ENCODE assay signal across 29 cellular contexts in genomic region chr2:608297-608696, GRCh38.
"Had no signal": no experiment of that assay in that cellular context is flagged by ENCODE, and none has a peak within 500 bp of the region (broad histone marks: within the 10 kb centered on the region; RNA-seq: fewer than 3 reads in every experiment).

No MANE protein-coding gene starts in this region.

- H3K27ac Mint-ChIP-seq: naive thymus-derived CD8-positive, alpha-beta T cell; nephron; stimulated activated effector memory CD8-positive, alpha-beta T cell treated with anti-CD3 and anti-CD28 coated beads, Interleukin-12 subunit alpha, Interleukin-12 subunit beta, amount 100 ng/mL, for 72 hours; stimulated activated naive CD8-positive, alpha-beta T cell treated with anti-CD3 and anti-CD28 coated beads, Interleukin-15, amount 100 ng/mL, for 72 hours had no signal

- H3K4me2 ChIP-seq: hepatocyte had no signal

- H3K9me3 Mint-ChIP-seq: nephron; neural crest cell; stimulated activated effector memory CD8-positive, alpha-beta T cell treated with anti-CD3 and anti-CD28 coated beads, Interleukin-12 subunit alpha, Interleukin-12 subunit beta, amount 100 ng/mL, for 72 hours; stimulated activated naive CD8-positive, alpha-beta T cell treated with anti-CD3 and anti-CD28 coated beads, Interleukin-15, amount 100 ng/mL, for 72 hours had no signal

- H3K36me3 Mint-ChIP-seq: naive thymus-derived CD8-positive, alpha-beta T cell; stimulated activated effector memory CD8-positive, alpha-beta T cell treated with anti-CD3 and anti-CD28 coated beads, Interleukin-12 subunit alpha, Interleukin-12 subunit beta, amount 100 ng/mL, for 72 hours had no signal

- H3K36me3 ChIP-seq: lower lobe of right lung, neutrophil, ovary, prostate gland, transverse colon, upper lobe of left lung, vagina had no signal

- H3K4me3 ChIP-seq: hepatocyte, lower lobe of right lung, ovary, prostate gland, skin epidermis, transverse colon, upper lobe of left lung, vagina had no signal

- H3K4me1 Mint-ChIP-seq: nephron; neural crest cell; stimulated activated effector memory CD8-positive, alpha-beta T cell treated with anti-CD3 and anti-CD28 coated beads, Interleukin-12 subunit alpha, Interleukin-12 subunit beta, amount 100 ng/mL, for 72 hours; stimulated activated naive CD8-positive, alpha-beta T cell treated with anti-CD3 and anti-CD28 coated beads, Interleukin-15, amount 100 ng/mL, for 72 hours had no signal

- H3K4me1 ChIP-seq: lower lobe of right lung, prostate gland, transverse colon, upper lobe of left lung, vagina had no signal

- H3K27me3 ChIP-seq: hepatocyte, neutrophil, ovary, transverse colon, upper lobe of left lung, vagina had no signal

- DNase-seq: kidney glomerular epithelial cell; left cardiac atrium; lower lobe of right lung; mammary epithelial cell; mesenchymal stem cell; naive thymus-derived CD8-positive, alpha-beta T cell; occipital lobe; retina; stimulated activated CD4-positive, alpha-beta T cell treated with anti-CD3 and anti-CD28 coated beads, Interleukin-12 subunit alpha, Interleukin-12 subunit beta, amount 100 ng/mL, for 4 hours; stimulated activated CD4-positive, alpha-beta T cell treated with anti-CD3 and anti-CD28 coated beads, Interleukin-15, amount 100 ng/mL, for 24 hours; stimulated activated CD4-positive, alpha-beta T cell treated with anti-CD3 and anti-CD28 coated beads, Interleukin-2, amount 100 ng/mL, for 24 hours; stimulated activated CD4-positive, alpha-beta T cell treated with anti-CD3 and anti-CD28 coated beads, Interleukin-4, amount 100 ng/mL, for 1 hour; stimulated activated naive CD4-positive, alpha-beta T cell treated with Interleukin-2 at 50 U/mL for 16 hours; stimulated activated naive CD8-positive, alpha-beta T cell treated with anti-CD3 and anti-CD28 coated beads, Interleukin-15, amount 100 ng/mL, for 72 hours; substantia nigra; transverse colon had no signal

- H3K27ac ChIP-seq: hepatocyte, lower lobe of right lung, neutrophil, ovary, prostate gland, skin epidermis, transverse colon, upper lobe of left lung, vagina had no signal

- ATAC-seq: left cardiac atrium; left lobe of liver; lower lobe of right lung; naive thymus-derived CD8-positive, alpha-beta T cell; right cardiac atrium; sciatic nerve; stimulated activated effector memory CD8-positive, alpha-beta T cell treated with anti-CD3 and anti-CD28 coated beads, Interleukin-12 subunit alpha, Interleukin-12 subunit beta, amount 100 ng/mL, for 72 hours; stimulated activated naive CD8-positive, alpha-beta T cell treated with anti-CD3 and anti-CD28 coated beads, Interleukin-15, amount 100 ng/mL, for 72 hours had no signal

- H2AFZ ChIP-seq: hepatocyte had no signal

- H3K9me3 ChIP-seq: lower lobe of right lung, neutrophil, ovary, prostate gland, transverse colon, upper lobe of left lung, vagina had no signal

- H3K4me3 Mint-ChIP-seq: naive thymus-derived CD8-positive, alpha-beta T cell; nephron; neural crest cell; stimulated activated effector memory CD8-positive, alpha-beta T cell treated with anti-CD3 and anti-CD28 coated beads, Interleukin-12 subunit alpha, Interleukin-12 subunit beta, amount 100 ng/mL, for 72 hours; stimulated activated naive CD8-positive, alpha-beta T cell treated with anti-CD3 and anti-CD28 coated beads, Interleukin-15, amount 100 ng/mL, for 72 hours had no signal

- H3K79me2 ChIP-seq: hepatocyte had no signal
